Comparison of ENCODE assay signal across 20 cellular contexts in the genomic region with DNA sequence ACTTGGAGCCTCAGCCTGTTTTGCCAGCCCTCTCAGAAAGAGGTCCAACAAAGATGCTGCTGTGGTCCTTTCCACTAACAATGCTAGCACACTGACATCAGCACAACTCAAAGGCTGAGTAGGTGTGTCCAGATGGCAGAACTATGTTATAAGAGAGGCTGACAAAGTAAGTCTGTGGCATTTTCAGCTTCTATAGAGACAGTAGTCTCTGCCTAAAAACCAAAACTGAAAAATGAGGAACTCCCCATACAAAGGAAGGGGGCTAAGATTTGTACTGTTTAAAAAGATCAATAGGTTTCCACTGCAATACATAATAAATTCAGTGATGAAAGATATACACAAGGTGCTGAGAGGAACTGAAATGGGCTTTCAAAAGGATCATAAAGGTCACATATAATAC. TPM values are rescaled to one million over a fixed set of nuclear protein-coding genes. Genes with fewer than 3 reads are reported as not detected.
DNase-seq lines count a peak whose midpoint lies in the region; ATAC-seq, FAIRE-seq and TF ChIP-seq lines count a peak whose summit lies in the region.
"Had no signal": no experiment of that assay in that cellular context is flagged by ENCODE, and none has a peak within 500 bp of the region (broad histone marks: within the 10 kb centered on the region; RNA-seq: fewer than 3 reads in every experiment).

No MANE protein-coding gene starts in this region.

- H3K27me3 ChIP-seq in endocrine pancreas (ENCODE audit: control insufficient read depth, insufficient read depth, low read length) (no peaks in the 10 kb centered on the region), pancreas (no peaks in the 10 kb centered on the region), psoas muscle (ENCODE audit: insufficient read depth in 3 of 3, low read length in 2 of 3) (no peaks in the 10 kb centered on the region)

- FAIRE-seq in GM12892 (lab: Jason Lieb, UNC) (peak; percentile 69), pancreas (lab: Jason Lieb, UNC) (no peak)
- FAIRE-seq: G401.6, HepG2 had no signal

- in situ Hi-C loops in KBM-7 (cut with MboI; ENCODE audit: low pct_unique_long_range_greater_than_20kb, low sequenced_read_pairs) = no loop called here

- peaks cover 3% of the 10 kb centered on the region for H3K36me3 ChIP-seq in endocrine pancreas (ENCODE audit: control insufficient read depth, insufficient read depth, low read length)
- peaks cover 0 to 31% (median 11%) of the 10 kb centered on the region in 3 donors for H3K36me3 ChIP-seq in pancreas
- peaks cover 0 to 35% of the 10 kb centered on the region in 2 donors for H3K36me3 ChIP-seq in psoas muscle (ENCODE audit: insufficient read depth in 1 of 2, low read depth in 1 of 2)
- H3K36me3 ChIP-seq: BE2C had no signal

- intact Hi-C loops in pancreas (cut with DNase I) (no loop called here), psoas muscle (cut with DNase I) (no loop called here)

- H3K9me3 ChIP-seq in endocrine pancreas (ENCODE audit: control insufficient read depth, low read length) (no peaks in the 10 kb centered on the region), pancreas (no peaks in the 10 kb centered on the region), psoas muscle (no peaks in the 10 kb centered on the region)
- H3K9me3 ChIP-seq: BE2C, Caco-2 had no signal

- TF ChIP-seq POLR2A in GM12892 (IDR thresholded peaks at IDR 0.05; ENCODE audit: low read depth, low read length) = no peak

- H3K4me3 ChIP-seq in endocrine pancreas (ENCODE audit: control insufficient read depth, insufficient read depth, low read length) (peak overlapping the region; percentile 3), pancreas (no peak overlapping the region), psoas muscle (no peak overlapping the region)
- H3K4me3 ChIP-seq: SK-N-MC had no signal

- no peak overlapping the region for H3K9ac ChIP-seq in endocrine pancreas (ENCODE audit: control insufficient read depth, insufficient read depth, low read length)
- H3K9ac ChIP-seq: KMS-11 had no signal

- DNase-seq in GM12892 (ENCODE audit: insufficient read length) = no peak
- DNase-seq in KBM-7 = peak; percentile 21
- no peak for DNase-seq in stimulated activated CD4-positive, alpha-beta T cell treated with anti-CD3 and anti-CD28 coated beads, Interleukin-15, amount 100 ng/mL, for 24 hours
- no peak for DNase-seq in CD1c-positive myeloid dendritic cell (ENCODE audit: extremely low spot score)
- no peak for DNase-seq in pancreas
- DNase-seq in psoas muscle = no peak
- DNase-seq: BE2C; Caco-2; CD4-positive, alpha-beta T cell; NCI-H1048; NCI-H1436; NCI-H1930; NCI-H226; NCI-H524 treated with DMSO at 0.1 percent for 48 hours had no signal

- peaks cover 29% of the 10 kb centered on the region for H3K4me1 ChIP-seq in endocrine pancreas (ENCODE audit: control insufficient read depth, insufficient read depth, low read length)
- peaks cover 0 to 29% (median 4%) of the 10 kb centered on the region in 3 donors for H3K4me1 ChIP-seq in pancreas
- no peaks in the 10 kb centered on the region for H3K4me1 ChIP-seq in psoas muscle
- H3K4me1 ChIP-seq: BE2C, Caco-2 had no signal

- TF ChIP-seq CTCF in pancreas (IDR thresholded peaks at IDR 0.05) (no peak), psoas muscle (IDR thresholded peaks at IDR 0.05) (no peak)

- H3K27ac ChIP-seq in pancreas = no peak overlapping the region
- no peak overlapping the region for H3K27ac ChIP-seq in psoas muscle
- H3K27ac ChIP-seq: KMS-11, SK-N-MC had no signal

- peak; percentile 74 for ATAC-seq in GM18868 (IDR thresholded peaks at IDR 0.05; ENCODE audit: unreplicated experiment)
- no peak for ATAC-seq in pancreas
- no peak for ATAC-seq in psoas muscle
- ATAC-seq: HepG2 had no signal

RNA-seq across cellular contexts. Expression of a gene that starts 12.3 kb away (rescaled TPM):
- polyA plus RNA-seq in GM12892 (2012; ENCODE audit: missing spikeins) = 18.3 TPM
- 100 to 1,000 TPM in 3 of 6 donors, 10 to 100 TPM in 3; 94.9 to 153 (median 100) TPM for total RNA-seq in pancreas
- polyA plus RNA-seq in pancreas = 100 to 1,000 TPM in 1 of 2 donors, 10 to 100 TPM in 1; 84.5 to 225 TPM
- 1 to 10 TPM; 2.6 to 6.0 (median 2.6) TPM for total RNA-seq in psoas muscle
- 1 to 10 TPM; 1.3 to 2.8 (median 2.2) TPM for polyA plus RNA-seq in psoas muscle

Comparison
In these comparisons a context has a peak if more than half of its experiments do, and no peak if none do; other contexts are left out.
1. RNA of a gene that starts 12.3 kb away (total RNA-seq): 94.9 to 153 TPM in pancreas; 2.6 to 6.0 TPM in psoas muscle; every median in the first group is over 10 times any median in the second.